In genomic region chr14:33629721-33630287, GRCh38 we compare ENCODE assay signal across 31 cellular contexts.
"Had no signal": no experiment of that assay in that cellular context is flagged by ENCODE, and none has a peak within 500 bp of the region (broad histone marks: within the 10 kb centered on the region; RNA-seq: fewer than 3 reads in every experiment).

No MANE protein-coding gene starts in this region.

- H3K9me3 ChIP-seq: esophagus squamous epithelium, gastroesophageal sphincter, heart right ventricle had no signal

- H3K27ac ChIP-seq: brain microvascular endothelial cell, epithelial cell of prostate, esophagus squamous epithelium, gastroesophageal sphincter, heart right ventricle, hepatocyte, WERI-Rb-1 had no signal

- H2AFZ ChIP-seq: hepatocyte had no signal

- H3K4me3 ChIP-seq: esophagus squamous epithelium, gastroesophageal sphincter, heart right ventricle, hepatocyte had no signal

- DNase-seq: activated B cell treated with CpG ODN at 0.5 μM for 24 hours; activated CD4-positive, alpha-beta T cell treated with anti-CD3 and anti-CD28 coated beads for 48 hours; activated CD4-positive, alpha-beta T cell treated with anti-CD3 and anti-CD28 coated beads, Interleukin-2, amount 50 U/mL, for 1 hour; activated CD4-positive, alpha-beta T cell treated with anti-CD3 and anti-CD28 coated beads, Interleukin-2, amount 50 U/mL, for 48 hours; activated CD8-positive, alpha-beta memory T cell treated with anti-CD3 and anti-CD28 coated beads for 24 hours; activated CD8-positive, alpha-beta T cell treated with anti-CD3 and anti-CD28 coated beads for 36 hours; activated effector memory CD4-positive, alpha-beta T cell treated with Interleukin-2 at 50 U/mL for 16 hours; activated gamma-delta T cell treated with Interleukin-2 at 50 U/mL for 16 hours; activated naive CD4-positive, alpha-beta T cell treated with anti-CD3 and anti-CD28 coated beads, Interleukin-2, amount 50 U/mL, for 16 hours; activated naive CD4-positive, alpha-beta T cell treated with Interleukin-2 at 50 U/mL for 16 hours; activated T-cell treated with anti-CD3 and anti-CD28 coated beads, Interleukin-2, amount 50 U/mL, for 4 hours; amygdala; aorta; brain microvascular endothelial cell; cortex of kidney; dermis blood vessel endothelial cell; effector CD4-positive, alpha-beta T cell; effector memory CD8-positive, alpha-beta T cell; esophagus squamous epithelium; foreskin melanocyte; heart right ventricle; T-helper 17 cell; T1000; WERI-Rb-1 had no signal

- H3K4me2 ChIP-seq: hepatocyte had no signal

- H3K4me1 ChIP-seq: esophagus squamous epithelium, gastroesophageal sphincter, heart right ventricle had no signal

- ATAC-seq: activated CD4-positive, CD25-positive, alpha-beta regulatory T cell treated with anti-CD3 and anti-CD28 coated beads, Interleukin-2, amount 50 U/mL, for 24 hours; activated CD8-positive, alpha-beta T cell treated with anti-CD3 and anti-CD28 coated beads for 36 hours; activated T-cell treated with anti-CD3 and anti-CD28 coated beads, Interleukin-2, amount 50 U/mL, for 4 hours; activated T-helper 17 cell treated with anti-CD3 and anti-CD28 coated beads, Interleukin-2, amount 50 U/mL, for 72 hours; effector memory CD8-positive, alpha-beta T cell; gastroesophageal sphincter; heart right ventricle; T-helper 17 cell had no signal

- H3K27me3 ChIP-seq: brain microvascular endothelial cell, esophagus squamous epithelium, gastroesophageal sphincter, heart right ventricle, hepatocyte had no signal

- H3K79me2 ChIP-seq: hepatocyte had no signal

- H3K36me3 ChIP-seq: brain microvascular endothelial cell, esophagus squamous epithelium, gastroesophageal sphincter, heart right ventricle, WERI-Rb-1 had no signal

- FAIRE-seq: bronchial epithelial cell, colon had no signal
